ENCODE assay signal across 29 cellular contexts in the genomic region with DNA sequence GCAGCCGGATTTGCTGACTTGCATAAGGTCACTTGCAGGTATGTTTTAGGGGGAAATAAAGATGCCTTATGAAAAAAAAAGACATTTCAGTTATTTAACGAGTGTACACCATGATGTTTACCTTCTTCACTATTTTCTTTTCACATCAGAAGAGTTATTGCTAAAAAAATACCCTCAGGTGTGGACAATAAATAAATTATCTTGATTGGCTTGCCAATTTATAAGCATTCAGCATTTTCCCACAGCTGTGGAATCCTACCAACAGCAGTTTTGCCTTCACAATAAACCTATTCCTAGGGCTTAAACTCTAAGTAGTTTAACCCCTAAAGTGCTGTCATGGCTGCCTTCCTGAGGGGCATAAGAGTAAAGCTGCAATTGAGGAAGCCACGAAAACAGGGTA.
"Had no signal": no experiment of that assay in that cellular context is flagged by ENCODE, and none has a peak within 500 bp of the region (broad histone marks: within the 10 kb centered on the region; RNA-seq: fewer than 3 reads in every experiment).

No MANE protein-coding gene starts in this region.

- H3K36me3 ChIP-seq: ascending aorta, brain microvascular endothelial cell, esophagus muscularis mucosa, gastrocnemius medialis, heart left ventricle had no signal

- H3K4me1 ChIP-seq: ascending aorta, esophagus muscularis mucosa, foreskin keratinocyte, gastrocnemius medialis, heart left ventricle had no signal

- H3K36me3 Mint-ChIP-seq: activated CD4-positive, alpha-beta memory T cell treated with anti-CD3 and anti-CD28 coated beads for 36 hours; activated CD8-positive, alpha-beta memory T cell treated with anti-CD3 and anti-CD28 coated beads, Interleukin-2, amount 10 ng/mL, durations not matched to agents 7 days and 5 days; activated naive CD4-positive, alpha-beta T cell treated with anti-CD3 and anti-CD28 coated beads, Interleukin-2, amount 10 ng/mL, durations not matched to agents 7 days and 5 days; activated naive CD4-positive, alpha-beta T cell treated with anti-CD3 and anti-CD28 coated beads, Interleukin-2, amount 50 U/mL, for 72 hours; activated naive CD8-positive, alpha-beta T cell treated with anti-CD3 and anti-CD28 coated beads, Interleukin-2, amount 10 ng/mL, durations not matched to agents 7 days and 5 days had no signal

- H3K9me3 ChIP-seq: ascending aorta, esophagus muscularis mucosa, gastrocnemius medialis, heart left ventricle had no signal

- DNase-seq: activated CD4-positive, alpha-beta memory T cell treated with anti-CD3 and anti-CD28 coated beads for 36 hours; activated CD4-positive, alpha-beta T cell treated with anti-CD3 and anti-CD28 coated beads for 36 hours; activated CD4-positive, alpha-beta T cell treated with anti-CD3 and anti-CD28 coated beads, Interleukin-2, amount 10 ng/mL, durations not matched to agents 24 days and 14 days; activated CD4-positive, CD25-positive, alpha-beta regulatory T cell; activated CD4-positive, CD25-positive, alpha-beta regulatory T cell treated with anti-CD3 and anti-CD28 coated beads, Interleukin-2, amount 50 U/mL, for 72 hours; activated CD8-positive, alpha-beta memory T cell treated with anti-CD3 and anti-CD28 coated beads, Interleukin-2, amount 10 ng/mL, durations not matched to agents 7 days and 5 days; activated CD8-positive, alpha-beta memory T cell treated with anti-CD3 and anti-CD28 coated beads, Interleukin-2, amount 50 U/mL, for 4 hours; activated CD8-positive, alpha-beta T cell treated with anti-CD3 and anti-CD28 coated beads, Interleukin-2, amount 10 ng/mL, durations not matched to agents 7 days and 5 days; activated gamma-delta T cell; activated naive CD4-positive, alpha-beta T cell; activated naive CD4-positive, alpha-beta T cell treated with anti-CD3 and anti-CD28 coated beads, Interleukin-2, amount 10 ng/mL, durations not matched to agents 7 days and 5 days; activated naive CD8-positive, alpha-beta T cell treated with anti-CD3 and anti-CD28 coated beads, Interleukin-2, amount 10 ng/mL, durations not matched to agents 7 days and 5 days; activated T-cell treated with anti-CD3 and anti-CD28 coated beads, Interleukin-2, amount 50 U/mL, for 1 hour; activated T-cell treated with anti-CD3 and anti-CD28 coated beads, Interleukin-2, amount 50 U/mL, for 72 hours; brain microvascular endothelial cell; cortex of kidney; dermis blood vessel endothelial cell; effector CD4-positive, alpha-beta T cell; effector memory CD8-positive, alpha-beta T cell; erythroblast; foreskin keratinocyte; gastrocnemius medialis; glutamatergic neuron; heart left ventricle; T-helper 2 cell had no signal

- H3K4me3 Mint-ChIP-seq: activated CD4-positive, alpha-beta memory T cell treated with anti-CD3 and anti-CD28 coated beads for 36 hours; activated CD4-positive, alpha-beta T cell treated with anti-CD3 and anti-CD28 coated beads for 36 hours; activated CD4-positive, alpha-beta T cell treated with anti-CD3 and anti-CD28 coated beads, Interleukin-2, amount 10 ng/mL, durations not matched to agents 24 days and 14 days; activated CD8-positive, alpha-beta memory T cell treated with anti-CD3 and anti-CD28 coated beads, Interleukin-2, amount 10 ng/mL, durations not matched to agents 7 days and 5 days; activated CD8-positive, alpha-beta T cell treated with anti-CD3 and anti-CD28 coated beads, Interleukin-2, amount 10 ng/mL, durations not matched to agents 7 days and 5 days; activated naive CD4-positive, alpha-beta T cell treated with anti-CD3 and anti-CD28 coated beads, Interleukin-2, amount 10 ng/mL, durations not matched to agents 7 days and 5 days; activated naive CD8-positive, alpha-beta T cell treated with anti-CD3 and anti-CD28 coated beads, Interleukin-2, amount 10 ng/mL, durations not matched to agents 7 days and 5 days; activated T-cell treated with anti-CD3 and anti-CD28 coated beads, Interleukin-2, amount 50 U/mL, for 72 hours; central memory CD8-positive, alpha-beta T cell; effector memory CD8-positive, alpha-beta T cell had no signal

- H3K27me3 Mint-ChIP-seq: activated CD4-positive, alpha-beta memory T cell treated with anti-CD3 and anti-CD28 coated beads for 36 hours; activated CD4-positive, alpha-beta T cell treated with anti-CD3 and anti-CD28 coated beads for 36 hours; activated CD4-positive, alpha-beta T cell treated with anti-CD3 and anti-CD28 coated beads, Interleukin-2, amount 10 ng/mL, durations not matched to agents 24 days and 14 days; activated CD8-positive, alpha-beta memory T cell treated with anti-CD3 and anti-CD28 coated beads, Interleukin-2, amount 10 ng/mL, durations not matched to agents 7 days and 5 days; activated naive CD4-positive, alpha-beta T cell treated with anti-CD3 and anti-CD28 coated beads, Interleukin-2, amount 10 ng/mL, durations not matched to agents 7 days and 5 days; activated naive CD8-positive, alpha-beta T cell treated with anti-CD3 and anti-CD28 coated beads, Interleukin-2, amount 10 ng/mL, durations not matched to agents 7 days and 5 days; central memory CD8-positive, alpha-beta T cell; effector memory CD8-positive, alpha-beta T cell had no signal

- H3K4me3 ChIP-seq: ascending aorta, esophagus muscularis mucosa, gastrocnemius medialis, heart left ventricle had no signal

- H3K9me3 Mint-ChIP-seq: activated CD4-positive, alpha-beta memory T cell treated with anti-CD3 and anti-CD28 coated beads for 36 hours; activated CD4-positive, alpha-beta T cell treated with anti-CD3 and anti-CD28 coated beads, Interleukin-2, amount 10 ng/mL, durations not matched to agents 24 days and 14 days; activated naive CD4-positive, alpha-beta T cell treated with anti-CD3 and anti-CD28 coated beads, Interleukin-2, amount 10 ng/mL, durations not matched to agents 7 days and 5 days; activated naive CD4-positive, alpha-beta T cell treated with anti-CD3 and anti-CD28 coated beads, Interleukin-2, amount 50 U/mL, for 72 hours; activated naive CD8-positive, alpha-beta T cell treated with anti-CD3 and anti-CD28 coated beads, Interleukin-2, amount 10 ng/mL, durations not matched to agents 7 days and 5 days; activated T-cell treated with anti-CD3 and anti-CD28 coated beads, Interleukin-2, amount 50 U/mL, for 72 hours; central memory CD8-positive, alpha-beta T cell; effector memory CD8-positive, alpha-beta T cell had no signal

- H3K27me3 ChIP-seq: ascending aorta, brain microvascular endothelial cell, esophagus muscularis mucosa, foreskin keratinocyte, gastrocnemius medialis had no signal

- H3K27ac Mint-ChIP-seq: activated CD4-positive, alpha-beta memory T cell treated with anti-CD3 and anti-CD28 coated beads for 36 hours; activated CD4-positive, alpha-beta T cell treated with anti-CD3 and anti-CD28 coated beads for 36 hours; activated CD4-positive, alpha-beta T cell treated with anti-CD3 and anti-CD28 coated beads, Interleukin-2, amount 10 ng/mL, durations not matched to agents 24 days and 14 days; activated CD8-positive, alpha-beta memory T cell treated with anti-CD3 and anti-CD28 coated beads, Interleukin-2, amount 10 ng/mL, durations not matched to agents 7 days and 5 days; activated CD8-positive, alpha-beta T cell treated with anti-CD3 and anti-CD28 coated beads, Interleukin-2, amount 10 ng/mL, durations not matched to agents 7 days and 5 days; activated naive CD4-positive, alpha-beta T cell treated with anti-CD3 and anti-CD28 coated beads, Interleukin-2, amount 10 ng/mL, durations not matched to agents 7 days and 5 days; activated naive CD4-positive, alpha-beta T cell treated with anti-CD3 and anti-CD28 coated beads, Interleukin-2, amount 50 U/mL, for 72 hours; activated naive CD8-positive, alpha-beta T cell treated with anti-CD3 and anti-CD28 coated beads, Interleukin-2, amount 10 ng/mL, durations not matched to agents 7 days and 5 days; activated T-cell treated with anti-CD3 and anti-CD28 coated beads, Interleukin-2, amount 50 U/mL, for 72 hours; effector memory CD8-positive, alpha-beta T cell had no signal

- ATAC-seq: activated CD4-positive, alpha-beta T cell treated with anti-CD3 and anti-CD28 coated beads for 36 hours; activated CD8-positive, alpha-beta memory T cell treated with anti-CD3 and anti-CD28 coated beads, Interleukin-2, amount 10 ng/mL, durations not matched to agents 7 days and 5 days; activated CD8-positive, alpha-beta T cell treated with anti-CD3 and anti-CD28 coated beads, Interleukin-2, amount 10 ng/mL, durations not matched to agents 7 days and 5 days; activated naive CD4-positive, alpha-beta T cell treated with anti-CD3 and anti-CD28 coated beads, Interleukin-2, amount 50 U/mL, for 72 hours; activated T-cell treated with anti-CD3 and anti-CD28 coated beads, Interleukin-2, amount 50 U/mL, for 72 hours; effector memory CD8-positive, alpha-beta T cell; foreskin keratinocyte; gastrocnemius medialis; heart left ventricle had no signal

- H3K27ac ChIP-seq: ascending aorta, brain microvascular endothelial cell, esophagus muscularis mucosa, foreskin keratinocyte, gastrocnemius medialis, heart left ventricle had no signal

- H3K4me1 Mint-ChIP-seq: activated CD4-positive, alpha-beta T cell treated with anti-CD3 and anti-CD28 coated beads for 36 hours; activated CD4-positive, alpha-beta T cell treated with anti-CD3 and anti-CD28 coated beads, Interleukin-2, amount 10 ng/mL, durations not matched to agents 24 days and 14 days; activated CD8-positive, alpha-beta memory T cell treated with anti-CD3 and anti-CD28 coated beads, Interleukin-2, amount 10 ng/mL, durations not matched to agents 7 days and 5 days; activated naive CD4-positive, alpha-beta T cell treated with anti-CD3 and anti-CD28 coated beads, Interleukin-2, amount 10 ng/mL, durations not matched to agents 7 days and 5 days; activated naive CD8-positive, alpha-beta T cell treated with anti-CD3 and anti-CD28 coated beads, Interleukin-2, amount 10 ng/mL, durations not matched to agents 7 days and 5 days; central memory CD8-positive, alpha-beta T cell had no signal
